Comparison of ENCODE assay signal across 8 cellular contexts in the genomic region with DNA sequence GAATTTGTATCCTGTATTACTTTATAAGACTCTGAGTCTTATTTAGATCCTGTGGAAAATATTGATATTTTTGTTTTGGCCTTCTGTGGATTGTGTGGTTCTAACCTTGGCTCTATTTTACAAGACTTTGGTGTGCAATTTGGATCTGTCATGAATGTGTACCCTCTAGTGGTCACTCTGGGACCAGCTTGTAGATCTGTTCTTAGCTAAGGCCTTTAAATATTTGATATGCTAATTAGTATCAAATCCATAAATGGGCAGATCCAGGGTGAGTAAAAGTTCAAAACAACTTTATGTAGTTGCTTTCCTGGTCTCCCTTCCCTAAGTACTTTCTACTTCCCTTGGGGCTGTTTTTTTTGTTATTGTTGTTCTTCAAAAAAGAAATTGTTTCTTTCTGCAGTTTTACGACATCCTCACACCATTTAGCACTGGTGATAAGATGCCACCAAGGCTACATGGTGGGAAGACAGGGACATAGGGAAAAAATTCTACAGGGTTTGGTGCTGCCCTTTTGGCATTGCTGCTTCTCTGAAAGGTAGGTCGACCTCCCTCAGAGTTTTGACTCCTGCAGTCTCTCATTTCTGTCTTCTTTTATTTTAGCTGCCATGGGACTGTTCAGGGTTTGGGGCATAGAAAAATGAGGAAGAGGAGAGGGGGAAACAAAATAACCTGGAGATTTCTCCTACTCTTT.
DNase-seq lines count a peak whose midpoint lies in the region; ATAC-seq and FAIRE-seq lines count a peak whose summit lies in the region.

No MANE protein-coding gene starts in this region.

- no peak for ATAC-seq in HG02973 (IDR thresholded peaks at IDR 0.05; ENCODE audit: unreplicated experiment)

- intact Hi-C loops in posterior cingulate gyrus (cut with DNase I) = no loop called here

- DNase-seq in DMS 273 (lab: John Stamatoyannopoulos, UW; ENCODE audit: unreplicated experiment) = peak; percentile 67
- DNase-seq in HTR-8/SVneo (ENCODE audit: insufficient read length, low spot score) = peak; percentile 67
- peak; percentile 1 for DNase-seq in amniotic stem cell (lab: John Stamatoyannopoulos, UW)
- DNase-seq in iPS-NIHi11 (ENCODE audit: low spot score) = peak; percentile 28
- no peak for DNase-seq in activated CD8-positive, alpha-beta memory T cell treated with anti-CD3 and anti-CD28 coated beads, Interleukin-2, amount 50 U/mL, for 4 hours
- DNase-seq in posterior cingulate gyrus = no peak
- no peak for DNase-seq in stimulated activated CD8-positive, alpha-beta memory T cell treated with anti-CD3 and anti-CD28 coated beads, Interleukin-4, amount 100 ng/mL, for 48 hours

- FAIRE-seq in HTR-8/SVneo (lab: Jason Lieb, UNC) = peak; percentile 90

Comparison
In these comparisons a context has a peak if more than half of its experiments do, and no peak if none do; other contexts are left out.
1. DNase-seq: peak in DMS 273 (single experiment), HTR-8/SVneo (single experiment), amniotic stem cell (single experiment) and iPS-NIHi11 (single experiment); none in activated CD8-positive, alpha-beta memory T cell treated with anti-CD3 and anti-CD28 coated beads, Interleukin-2, amount 50 U/mL, for 4 hours (single experiment), posterior cingulate gyrus (0 of 10) and stimulated activated CD8-positive, alpha-beta memory T cell treated with anti-CD3 and anti-CD28 coated beads, Interleukin-4, amount 100 ng/mL, for 48 hours (single experiment).